Comparison of ENCODE assay signal across 26 cellular contexts in genomic region chr6:66533921-66534404, GRCh38.
A peak's percentile ranks its signal among the peaks of the same experiment; 100 is the strongest.
DNase-seq lines count a peak whose midpoint lies in the region; TF ChIP-seq lines count a peak whose summit lies in the region.
"Had no signal": no experiment of that assay in that cellular context is flagged by ENCODE, and none has a peak within 500 bp of the region (broad histone marks: within the 10 kb centered on the region; RNA-seq: fewer than 3 reads in every experiment).

No MANE protein-coding gene starts in this region.

- H3K27me3 Mint-ChIP-seq in type B pancreatic cell, result no peaks in the 10 kb centered on the region
- H3K27me3 Mint-ChIP-seq: CD8-positive, alpha-beta memory T cell; IgD-negative memory B cell had no signal

- no peak overlapping the region for H3K27ac Mint-ChIP-seq in type B pancreatic cell
- H3K27ac Mint-ChIP-seq: CD14-positive monocyte; CD8-positive, alpha-beta memory T cell; GM23338; H9; HFFc6; IgD-negative memory B cell had no signal

- H3K9me3 Mint-ChIP-seq in type B pancreatic cell, result no peaks in the 10 kb centered on the region
- H3K9me3 Mint-ChIP-seq: CD14-positive monocyte, GM23338, H9 had no signal

- H3K36me3 ChIP-seq in SK-N-MC (ENCODE audit: insufficient read depth, low read length), result no peaks in the 10 kb centered on the region
- H3K36me3 ChIP-seq: BE2C, SJCRH30 had no signal

- no peaks in the 10 kb centered on the region for H3K36me3 Mint-ChIP-seq in type B pancreatic cell
- H3K36me3 Mint-ChIP-seq: CD14-positive monocyte; CD8-positive, alpha-beta memory T cell; IgD-negative memory B cell had no signal

- peak overlapping the region; percentile 39 for H3K4me3 ChIP-seq in SK-N-MC
- H3K4me3 ChIP-seq: GM23338, SJCRH30 had no signal

- no peaks in the 10 kb centered on the region for H3K9me3 ChIP-seq in SK-N-MC (ENCODE audit: low read depth, low read length)
- H3K9me3 ChIP-seq: BE2C, SJCRH30 had no signal

- peaks cover 22% of the 10 kb centered on the region for H3K4me1 Mint-ChIP-seq in type B pancreatic cell (ENCODE audit: unreplicated experiment)
- H3K4me1 Mint-ChIP-seq: CD14-positive monocyte; CD8-positive, alpha-beta memory T cell; GM23338; H9; IgD-negative memory B cell had no signal

- H3K27ac ChIP-seq in SK-N-MC, result no peak overlapping the region
- H3K27ac ChIP-seq: 22Rv1, HL-60, KMS-11, SJCRH30 had no signal

- DNase-seq in DMS53 (lab: John Stamatoyannopoulos, UW) (peak; percentile 12), DMS53 treated with DMSO at 0.1 percent for 48 hours (lab: John Stamatoyannopoulos, UW; ENCODE audit: unreplicated experiment) (no peak), NCI-H69 (lab: John Stamatoyannopoulos, UW) (peak; percentile 86), SK-N-MC (ENCODE audit: low read depth, low spot score) (peak; percentile 56), type B pancreatic cell (ENCODE audit: extremely low spot score, unreplicated experiment) (no peak), NCI-H82 (lab: John Stamatoyannopoulos, UW) (no peak), mesenteric fat pad (ENCODE audit: low spot score) (no peak), NCI-H524 treated with DMSO at 0.1 percent for 48 hours (lab: John Stamatoyannopoulos, UW) (no peak)
- DNase-seq: ACHN; BE2C; CD8-positive, alpha-beta memory T cell; H9; HFFc6; NCI-H1092; NCI-H146; NCI-H1930; NCI-H446 treated with DMSO at 0.1 percent for 48 hours; NCI-H526 treated with DMSO at 0.1 percent for 48 hours; PC-3; SJCRH30 had no signal

- no peak overlapping the region for H3K9ac ChIP-seq in SK-N-MC (ENCODE audit: insufficient read length)
- H3K9ac ChIP-seq: KMS-11 had no signal

- TF ChIP-seq CTCF in type B pancreatic cell (conservative IDR thresholded peaks at IDR 0.05), result peak; percentile 41

- no peak overlapping the region for H3K4me3 Mint-ChIP-seq in type B pancreatic cell
- H3K4me3 Mint-ChIP-seq: CD14-positive monocyte; CD8-positive, alpha-beta memory T cell; GM23338; H9; HFFc6; IgD-negative memory B cell had no signal

Comparison
In these comparisons a context has a peak if more than half of its experiments do, and no peak if none do; other contexts are left out.
1. DNase-seq: peak in DMS53 (single experiment), NCI-H69 (single experiment) and SK-N-MC (single experiment); none in DMS53 treated with DMSO at 0.1 percent for 48 hours (single experiment), type B pancreatic cell (single experiment), NCI-H82 (single experiment), mesenteric fat pad (single experiment) and NCI-H524 treated with DMSO at 0.1 percent for 48 hours (single experiment).